8 cellular contexts compared by ENCODE assay signal in genomic region chr3:111978833-111979688, GRCh38. TPM values are rescaled to one million over a fixed set of nuclear protein-coding genes. Genes with fewer than 3 reads are reported as not detected.
DNase-seq lines count a peak whose midpoint lies in the region; ATAC-seq, FAIRE-seq and TF ChIP-seq lines count a peak whose summit lies in the region.

TSS of gene ABHD10 (plus strand) at chr3:111979026. CDS start at chr3:111979062, 36 bp downstream.

- ATAC-seq in HG03457 (IDR thresholded peaks at IDR 0.05; ENCODE audit: unreplicated experiment) (peak; percentile 94), left lobe of liver (peak; percentile 92)

- POLR2A ChIA-PET in activated CD4-positive, alpha-beta T cell treated with anti-CD3 and anti-CD28 coated beads, Interleukin-2, amount 10 ng/mL, durations not matched to agents 7 days and 5 days (lab: Charles Lee), result interaction anchor here (0.7 to 1.6 kb wide), 6 partner anchors 11 to 369 kb away, joined by 3 to 10 read pairs (median 4); no protein-coding TSS in a partner anchor

- no peaks in the 10 kb centered on the region for H3K9me3 Mint-ChIP-seq in activated CD4-positive, alpha-beta T cell treated with anti-CD3 and anti-CD28 coated beads, Interleukin-2, amount 10 ng/mL, durations not matched to agents 7 days and 5 days
- H3K9me3 Mint-ChIP-seq in dendritic cell treated with granulocyte-macrophage colony-stimulating factor and Interleukin-4, amounts not matched to agents 40 ng/mL and 50 ng/mL, for 4 days, result no peaks in the 10 kb centered on the region

- peak; percentile 100 for FAIRE-seq in GM19239 (lab: Jason Lieb, UNC)

- H3K27ac Mint-ChIP-seq in activated CD4-positive, alpha-beta T cell treated with anti-CD3 and anti-CD28 coated beads, Interleukin-2, amount 10 ng/mL, durations not matched to agents 7 days and 5 days, result peak within 1 kb of the TSS; percentile 96
- peak within 1 kb of the TSS; percentile 95 for H3K27ac Mint-ChIP-seq in dendritic cell treated with granulocyte-macrophage colony-stimulating factor and Interleukin-4, amounts not matched to agents 40 ng/mL and 50 ng/mL, for 4 days

- H3K4me1 Mint-ChIP-seq in activated CD4-positive, alpha-beta T cell treated with anti-CD3 and anti-CD28 coated beads, Interleukin-2, amount 10 ng/mL, durations not matched to agents 7 days and 5 days, result peaks cover 36% of the 10 kb centered on the region
- H3K4me1 Mint-ChIP-seq in dendritic cell treated with granulocyte-macrophage colony-stimulating factor and Interleukin-4, amounts not matched to agents 40 ng/mL and 50 ng/mL, for 4 days (ENCODE audit: low read depth), result peaks cover 20% of the 10 kb centered on the region

- H3K27me3 ChIP-seq in BE2C, result no peaks in the 10 kb centered on the region; the same call in 1 of the 2 replicates

- H3K36me3 Mint-ChIP-seq in activated CD4-positive, alpha-beta T cell treated with anti-CD3 and anti-CD28 coated beads, Interleukin-2, amount 10 ng/mL, durations not matched to agents 7 days and 5 days (ENCODE audit: low read depth), result peaks cover 29% of the 10 kb centered on the region
- H3K36me3 Mint-ChIP-seq in dendritic cell treated with granulocyte-macrophage colony-stimulating factor and Interleukin-4, amounts not matched to agents 40 ng/mL and 50 ng/mL, for 4 days (ENCODE audit: low read depth), result peaks cover 11% of the 10 kb centered on the region

- intact Hi-C loops in dendritic cell treated with granulocyte-macrophage colony-stimulating factor and Interleukin-4, amounts not matched to agents 40 ng/mL and 50 ng/mL, for 4 days (cut with micrococcal nuclease), result no loop called here

- H3K4me3 Mint-ChIP-seq in activated CD4-positive, alpha-beta T cell treated with anti-CD3 and anti-CD28 coated beads, Interleukin-2, amount 10 ng/mL, durations not matched to agents 7 days and 5 days, result peak within 1 kb of the TSS; percentile 90
- H3K4me3 Mint-ChIP-seq in dendritic cell treated with granulocyte-macrophage colony-stimulating factor and Interleukin-4, amounts not matched to agents 40 ng/mL and 50 ng/mL, for 4 days, result peak within 1 kb of the TSS; percentile 85

- H3K4me1 ChIP-seq in BE2C, result no peaks in the 10 kb centered on the region

- H3K36me3 ChIP-seq in BE2C, result no peaks in the 10 kb centered on the region

- peaks cover 4% of the 10 kb centered on the region for H3K27me3 Mint-ChIP-seq in activated CD4-positive, alpha-beta T cell treated with anti-CD3 and anti-CD28 coated beads, Interleukin-2, amount 10 ng/mL, durations not matched to agents 7 days and 5 days
- no peaks in the 10 kb centered on the region for H3K27me3 Mint-ChIP-seq in dendritic cell treated with granulocyte-macrophage colony-stimulating factor and Interleukin-4, amounts not matched to agents 40 ng/mL and 50 ng/mL, for 4 days

- CTCF ChIA-PET in activated CD4-positive, alpha-beta T cell treated with anti-CD3 and anti-CD28 coated beads, Interleukin-2, amount 10 ng/mL, durations not matched to agents 7 days and 5 days (lab: Charles Lee), result interaction anchor here (0.9 to 2.0 kb wide), 11 partner anchors 10 to 262 kb away, joined by 3 to 9 read pairs (median 5); no protein-coding TSS in a partner anchor

- peak; percentile 96 for DNase-seq in BE2C
- DNase-seq in GM19239 (ENCODE audit: insufficient read length, low spot score), result peak; percentile 61
- DNase-seq in NCI-H526 treated with DMSO at 0.1 percent for 48 hours (lab: John Stamatoyannopoulos, UW), result peak; percentile 88
- peak; percentile 98 for DNase-seq in activated CD4-positive, alpha-beta T cell treated with anti-CD3 and anti-CD28 coated beads, Interleukin-2, amount 10 ng/mL, durations not matched to agents 7 days and 5 days
- peak; percentile 98 for DNase-seq in left lobe of liver (ENCODE audit: low spot score)
- peak; percentile 97 for DNase-seq in stimulated activated CD4-positive, alpha-beta T cell treated with anti-CD3 and anti-CD28 coated beads, Interleukin-2, amount 100 ng/mL, for 4 hours (ENCODE audit: low read depth)

- no peaks in the 10 kb centered on the region for H3K9me3 ChIP-seq in BE2C

- peak within 1 kb of the TSS; percentile 86 for H3K4me3 ChIP-seq in BE2C (ENCODE audit: low read depth, low read length)

- TF ChIP-seq CTCF in BE2C (IDR thresholded peaks at IDR 0.05; ENCODE audit: low read depth, low read length), result no peak

RNA-seq across cellular contexts. Expression of gene ABHD10, which starts in this region (rescaled TPM):
- 61.5 TPM for polyA plus RNA-seq in BE2C (2012; ENCODE audit: insufficient read depth, insufficient read length, low read depth)
- total RNA-seq in activated CD4-positive, alpha-beta T cell treated with anti-CD3 and anti-CD28 coated beads, Interleukin-2, amount 10 ng/mL, durations not matched to agents 7 days and 5 days, result 10 to 100 TPM; 36.9 to 40.0 TPM
- 26.6 TPM for total RNA-seq in left lobe of liver

Comparison
In these comparisons a context has a peak if more than half of its experiments do, and no peak if none do; other contexts are left out.
1. Peak in every context shown above with its lines: DNase-seq, ATAC-seq and H3K4me3 ChIP-seq.